8 cellular contexts compared by ENCODE assay signal in genomic region chr16:53100131-53100748, GRCh38. TPM values are rescaled to one million over a fixed set of nuclear protein-coding genes. Genes with fewer than 3 reads are reported as not detected.
DNase-seq lines count a peak whose midpoint lies in the region; ATAC-seq and TF ChIP-seq lines count a peak whose summit lies in the region.

No MANE protein-coding gene starts in this region.

- H3K36me3 Mint-ChIP-seq in dendritic cell treated with granulocyte-macrophage colony-stimulating factor and Interleukin-4, amounts not matched to agents 40 ng/mL and 50 ng/mL, for 4 days (ENCODE audit: low read depth): peaks cover 17% of the 10 kb centered on the region
- no peaks in the 10 kb centered on the region for H3K36me3 Mint-ChIP-seq in nephron progenitor cell (ENCODE audit: low read depth)

- H3K9ac ChIP-seq in Loucy (ENCODE audit: low read depth, low read length, poor library complexity, severe bottlenecking): peak overlapping the region; percentile 73

- peaks cover 3% of the 10 kb centered on the region; the same call in 1 of the 2 replicates for H3K4me1 ChIP-seq in BE2C
- peaks cover 24% of the 10 kb centered on the region for H3K4me1 ChIP-seq in Loucy (ENCODE audit: insufficient read depth, low read length, poor library complexity, severe bottlenecking)

- H3K79me2 ChIP-seq in Loucy (ENCODE audit: insufficient read depth, low read length): peaks cover 5% of the 10 kb centered on the region; the same call in 1 of the 2 replicates

- H3F3A ChIP-seq in Loucy (ENCODE audit: low read depth): peaks cover 6% of the 10 kb centered on the region; the same call in 1 of the 2 replicates

- H4K20me1 ChIP-seq in Loucy (ENCODE audit: insufficient read depth, low read length, poor library complexity, severe bottlenecking): no peaks in the 10 kb centered on the region

- H3K27ac Mint-ChIP-seq in dendritic cell treated with granulocyte-macrophage colony-stimulating factor and Interleukin-4, amounts not matched to agents 40 ng/mL and 50 ng/mL, for 4 days: peak overlapping the region; percentile 95
- H3K27ac Mint-ChIP-seq in nephron progenitor cell: no peak overlapping the region

- intact Hi-C loops in dendritic cell treated with granulocyte-macrophage colony-stimulating factor and Interleukin-4, amounts not matched to agents 40 ng/mL and 50 ng/mL, for 4 days (cut with micrococcal nuclease): no loop called here

- H3K4me3 ChIP-seq in BE2C (ENCODE audit: low read depth, low read length) (peak overlapping the region; percentile 52), Loucy (ENCODE audit: low read length, poor library complexity, severe bottlenecking) (peak overlapping the region; percentile 80)

- H3K36me3 ChIP-seq in BE2C: peaks cover 5% of the 10 kb centered on the region
- no peaks in the 10 kb centered on the region for H3K36me3 ChIP-seq in Loucy (ENCODE audit: insufficient read depth, low read length)

- peaks cover 32% of the 10 kb centered on the region for H3K4me1 Mint-ChIP-seq in dendritic cell treated with granulocyte-macrophage colony-stimulating factor and Interleukin-4, amounts not matched to agents 40 ng/mL and 50 ng/mL, for 4 days (ENCODE audit: low read depth)
- peaks cover 43% of the 10 kb centered on the region for H3K4me1 Mint-ChIP-seq in nephron progenitor cell

- H3K9me3 Mint-ChIP-seq in dendritic cell treated with granulocyte-macrophage colony-stimulating factor and Interleukin-4, amounts not matched to agents 40 ng/mL and 50 ng/mL, for 4 days: no peaks in the 10 kb centered on the region
- no peaks in the 10 kb centered on the region for H3K9me3 Mint-ChIP-seq in nephron progenitor cell

- H3K9me3 ChIP-seq in BE2C (no peaks in the 10 kb centered on the region), Loucy (ENCODE audit: insufficient read depth, low read depth, low read length) (no peaks in the 10 kb centered on the region)

- peak overlapping the region; percentile 82 for H3K4me3 Mint-ChIP-seq in dendritic cell treated with granulocyte-macrophage colony-stimulating factor and Interleukin-4, amounts not matched to agents 40 ng/mL and 50 ng/mL, for 4 days
- peak overlapping the region; percentile 76 for H3K4me3 Mint-ChIP-seq in nephron progenitor cell

- H3K4me2 ChIP-seq in Loucy (ENCODE audit: low read depth, low read length, poor library complexity, severe bottlenecking): peak overlapping the region; percentile 80

- no peaks in the 10 kb centered on the region for H3K27me3 Mint-ChIP-seq in dendritic cell treated with granulocyte-macrophage colony-stimulating factor and Interleukin-4, amounts not matched to agents 40 ng/mL and 50 ng/mL, for 4 days
- no peaks in the 10 kb centered on the region for H3K27me3 Mint-ChIP-seq in nephron progenitor cell (ENCODE audit: low read depth, poor library complexity)

- H3K27me3 ChIP-seq in BE2C: no peaks in the 10 kb centered on the region
- no peaks in the 10 kb centered on the region for H3K27me3 ChIP-seq in Loucy (ENCODE audit: insufficient read depth, low read length, poor library complexity, severe bottlenecking)

- no peak for DNase-seq in BE2C
- no peak for DNase-seq in nephron progenitor cell
- no peak for DNase-seq in DMS53 treated with DMSO at 0.1 percent for 48 hours (lab: John Stamatoyannopoulos, UW; ENCODE audit: unreplicated experiment)
- no peak for DNase-seq in DMS79 (lab: John Stamatoyannopoulos, UW)

- H2AFZ ChIP-seq in Loucy (ENCODE audit: low read length): peak overlapping the region; percentile 84

- H3K9me2 ChIP-seq in Loucy (replicated peaks; ENCODE audit: low read depth, low read length): no peaks in the 10 kb centered on the region

- TF ChIP-seq CTCF in BE2C (IDR thresholded peaks at IDR 0.05; ENCODE audit: low read depth, low read length): no peak
- no peak for TF ChIP-seq CTCF in Loucy (conservative IDR thresholded peaks at IDR 0.05; ENCODE audit: low read length)
- no peak for TF ChIP-seq CTCF in nephron progenitor cell (IDR thresholded peaks at IDR 0.05)

- no peak for ATAC-seq in HG03175 (IDR thresholded peaks at IDR 0.05; ENCODE audit: unreplicated experiment)
- ATAC-seq in GM21423 (IDR thresholded peaks at IDR 0.05; ENCODE audit: unreplicated experiment): no peak

RNA-seq across cellular contexts. Expression of gene CHD9, which starts 45.4 kb away (rescaled TPM):
- polyA plus RNA-seq in BE2C (2012; ENCODE audit: insufficient read depth, insufficient read length, low read depth): 16.0 TPM

RNA-seq across cellular contexts. Expression of gene CHD9NB, which starts 47.5 kb away (rescaled TPM):
- not detected for polyA plus RNA-seq in BE2C (2012; ENCODE audit: insufficient read depth, insufficient read length, low read depth)
